8 cellular contexts compared by ENCODE assay signal in genomic region chr14:74302634-74303569, GRCh38. TPM values are rescaled to one million over a fixed set of nuclear protein-coding genes. Genes with fewer than 3 reads are reported as not detected.
DNase-seq lines count a peak whose midpoint lies in the region; ATAC-seq and TF ChIP-seq lines count a peak whose summit lies in the region.

Gene ABCD4 (minus strand): TSS chr14:74302934. CDS start chr14:74302912, 22 bp downstream.

- H3K4me1 ChIP-seq in ovary (ENCODE audit: insufficient read depth), result peaks cover 3% of the 10 kb centered on the region
- H3K4me1 ChIP-seq in thyroid gland, result peaks cover 4 to 14% of the 10 kb centered on the region in 2 donors

- DNase-seq in GM12864 (ENCODE audit: low read depth), result peak; percentile 81
- peak; percentile 93 for DNase-seq in NCI-H1092 (lab: John Stamatoyannopoulos, UW)
- peak; percentile 41 for DNase-seq in SKM-1 treated with dmso at 0.1 percent for 144 hours (lab: John Stamatoyannopoulos, UW; ENCODE audit: unreplicated experiment)
- peak; percentile 97 for DNase-seq in glutamatergic neuron
- DNase-seq in ovary, result peak; percentile 89 to 95 (median 91)
- peak; percentile 95 to 96 for DNase-seq in thyroid gland

- H3K9me3 ChIP-seq in ovary, result no peaks in the 10 kb centered on the region
- H3K9me3 ChIP-seq in thyroid gland, result no peaks in the 10 kb centered on the region

- WGBS in ovary, 3 donors, result 9 to 10% (median 9%) methylated on average over 59 to 61 of the region's 61 CpGs
- 17 to 19% methylated on average over 37 to 49 of the region's 61 CpGs for WGBS in thyroid gland, 2 donors

- H3K36me3 ChIP-seq in ovary (no peaks in the 10 kb centered on the region), thyroid gland (peaks cover 0 to 17% of the 10 kb centered on the region in 2 donors)

- TF ChIP-seq POLR2A in ovary (IDR thresholded peaks at IDR 0.05), result peak; percentile 18
- peak in 1 of 2 donors; percentile 83 for TF ChIP-seq POLR2A in thyroid gland (IDR thresholded peaks at IDR 0.05)

- peaks cover 32% of the 10 kb centered on the region for H3K4me1 Mint-ChIP-seq in activated naive CD8-positive, alpha-beta T cell (ENCODE audit: low read depth)
- no peaks in the 10 kb centered on the region for H3K4me1 Mint-ChIP-seq in glutamatergic neuron (ENCODE audit: low read depth, unreplicated experiment)

- peak; percentile 98 for ATAC-seq in HG02610 (IDR thresholded peaks at IDR 0.05; ENCODE audit: unreplicated experiment)

- H3K27ac ChIP-seq in ovary, result peak within 1 kb of the TSS; percentile 74 to 81
- peak within 1 kb of the TSS; percentile 73 to 91 (median 77) for H3K27ac ChIP-seq in thyroid gland

- intact Hi-C loops in ovary (cut with DNase I), result no loop called here
- intact Hi-C loops in thyroid gland (cut with DNase I), result no loop called here

- TF ChIP-seq CTCF in GM12864 (IDR thresholded peaks at IDR 0.05; ENCODE audit: low read depth, low read length, missing control alignments) (peak; percentile 38), glutamatergic neuron (IDR thresholded peaks at IDR 0.05; ENCODE audit: partially characterized antibody, unreplicated experiment) (no peak), ovary (IDR thresholded peaks at IDR 0.05) (peak in 2 of 3 donors; percentile 11 to 12), thyroid gland (IDR thresholded peaks at IDR 0.05) (peak in 4 of 6 experiments; percentile 2 to 54 (median 46))

- H3K4me3 ChIP-seq in GM12864 (ENCODE audit: low read depth, low read length), result peak within 1 kb of the TSS; percentile 87
- H3K4me3 ChIP-seq in ovary, result peak within 1 kb of the TSS; percentile 98
- H3K4me3 ChIP-seq in thyroid gland (replicated peaks in 1 of 3), result peak within 1 kb of the TSS; percentile 46 to 85 (median 64)

- H3K27ac Mint-ChIP-seq in activated naive CD8-positive, alpha-beta T cell, result peak within 1 kb of the TSS; percentile 98
- H3K27ac Mint-ChIP-seq in glutamatergic neuron (ENCODE audit: unreplicated experiment), result peak within 1 kb of the TSS; percentile 95

- H3K36me3 Mint-ChIP-seq in activated naive CD8-positive, alpha-beta T cell, result peaks cover 8% of the 10 kb centered on the region
- H3K36me3 Mint-ChIP-seq in glutamatergic neuron (ENCODE audit: unreplicated experiment), result peaks cover 5% of the 10 kb centered on the region

- no peak for TF ChIP-seq EP300 in ovary (IDR thresholded peaks at IDR 0.05)

- H3K9me3 Mint-ChIP-seq in activated naive CD8-positive, alpha-beta T cell (ENCODE audit: low read depth), result no peaks in the 10 kb centered on the region
- peaks cover 6% of the 10 kb centered on the region for H3K9me3 Mint-ChIP-seq in glutamatergic neuron (ENCODE audit: unreplicated experiment)

- peak within 1 kb of the TSS; percentile 100 for H3K4me3 Mint-ChIP-seq in activated naive CD8-positive, alpha-beta T cell
- H3K4me3 Mint-ChIP-seq in glutamatergic neuron (ENCODE audit: unreplicated experiment), result peak within 1 kb of the TSS; percentile 93

- no peaks in the 10 kb centered on the region for H3K27me3 ChIP-seq in ovary
- H3K27me3 ChIP-seq in thyroid gland, result no peaks in the 10 kb centered on the region

- H3K27me3 Mint-ChIP-seq in activated naive CD8-positive, alpha-beta T cell, result no peaks in the 10 kb centered on the region
- no peaks in the 10 kb centered on the region for H3K27me3 Mint-ChIP-seq in glutamatergic neuron (ENCODE audit: unreplicated experiment)

RNA-seq across cellular contexts. Expression of gene ABCD4, which starts in this region (rescaled TPM):
- total RNA-seq in glutamatergic neuron (ENCODE audit: unreplicated experiment) (73.7 TPM), ovary (10 to 100 TPM; 42.2 to 54.4 (median 45.8) TPM), thyroid gland (10 to 100 TPM; 45.2 to 79.5 (median 62.0) TPM)
- 10 to 100 TPM; 33.5 to 50.5 TPM for polyA plus RNA-seq in ovary

Comparison
In these comparisons a context has a peak if more than half of its experiments do, and no peak if none do; other contexts are left out.
1. Peak in every context shown above with its lines: DNase-seq, ATAC-seq, H3K4me3 ChIP-seq and H3K27ac ChIP-seq.
2. DNase-seq: peak in every context shown above with its lines; median percentile 97 in glutamatergic neuron; 96 in thyroid gland; 93 in NCI-H1092; 91 in ovary; 81 in GM12864; 41 in SKM-1 treated with dmso at 0.1 percent for 144 hours.